In the genomic region with DNA sequence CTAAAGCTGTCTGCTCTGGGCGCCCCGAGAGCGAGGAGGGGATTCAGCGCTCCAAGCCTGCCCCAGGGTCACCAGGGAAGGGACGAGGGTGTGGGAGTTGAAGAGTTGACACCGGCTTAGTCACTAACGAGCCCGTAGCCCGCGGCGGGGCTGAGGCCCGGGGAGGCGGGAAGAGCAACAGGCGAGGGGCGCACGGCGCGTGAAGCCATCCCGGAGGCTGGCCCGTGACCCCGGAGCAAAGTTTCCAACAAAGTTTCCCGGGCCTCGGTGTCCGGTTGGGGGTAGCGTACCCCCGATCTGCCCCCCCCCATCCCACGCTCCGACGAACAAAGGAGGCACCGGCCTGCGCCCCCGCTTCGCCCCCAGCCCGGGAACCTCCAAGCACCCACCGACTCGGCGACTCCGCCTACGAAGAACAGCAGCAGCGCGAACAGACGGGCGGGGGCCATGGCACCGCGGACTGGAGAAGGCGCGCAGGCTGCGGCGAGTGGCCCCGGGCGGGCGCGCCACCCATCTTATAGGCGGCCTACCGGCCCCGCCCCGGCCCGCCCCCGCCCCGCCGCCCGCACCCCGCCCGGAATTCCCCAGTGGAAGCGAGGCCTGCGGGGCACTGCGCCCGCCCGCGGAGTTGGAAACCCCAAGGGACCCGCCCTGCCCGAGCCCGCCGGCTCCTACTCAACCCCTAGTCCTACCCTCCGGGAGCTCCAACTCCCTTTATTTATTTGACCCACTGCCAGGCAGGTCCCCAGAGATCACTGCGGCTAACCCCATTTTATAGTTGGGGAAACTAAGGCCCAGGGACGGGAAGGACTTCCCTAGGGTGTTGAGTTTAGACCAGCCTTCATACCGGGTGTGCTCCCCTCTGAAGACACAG, we compare ENCODE assay signal across 8 cellular contexts. TPM values are rescaled to one million over a fixed set of nuclear protein-coding genes. Genes with fewer than 3 reads are reported as not detected.
DNase-seq lines count a peak whose midpoint lies in the region; ATAC-seq and TF ChIP-seq lines count a peak whose summit lies in the region.

A gene with protein sequence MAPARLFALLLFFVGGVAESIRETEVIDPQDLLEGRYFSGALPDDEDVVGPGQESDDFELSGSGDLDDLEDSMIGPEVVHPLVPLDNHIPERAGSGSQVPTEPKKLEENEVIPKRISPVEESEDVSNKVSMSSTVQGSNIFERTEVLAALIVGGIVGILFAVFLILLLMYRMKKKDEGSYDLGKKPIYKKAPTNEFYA (minus strand): TSS at position 489 of the 874 bp plus-strand sequence. CDS start 40 bp downstream, at position 449.

- H3K36me3 Mint-ChIP-seq in activated naive CD8-positive, alpha-beta T cell treated with anti-CD3 and anti-CD28 coated beads for 36 hours: peaks cover 10% of the 10 kb centered on the region

- ATAC-seq in SK-N-SH treated with all-trans-retinoic acid at 6 μM for 48 hours (peak; percentile 80), upper lobe of left lung (ENCODE audit: low FRiP score in 2 of 2) (peak; percentile 55 to 84)

- H3K9me3 ChIP-seq in HEK293 (ENCODE audit: control insufficient read depth, insufficient read depth, low read depth, low read length): no peaks in the 10 kb centered on the region
- H3K9me3 ChIP-seq in upper lobe of left lung: no peaks in the 10 kb centered on the region

- H3K36me3 ChIP-seq in HEK293 (ENCODE audit: control insufficient read depth in 2 of 2, insufficient read depth in 1 of 2, low read length in 2 of 2) (no peaks in the 10 kb centered on the region), upper lobe of left lung (no peaks in the 10 kb centered on the region)

- intact Hi-C loops in head of caudate nucleus (cut with DNase I): no loop called here
- intact Hi-C loops in posterior vena cava (cut with DNase I): no loop called here

- no peaks in the 10 kb centered on the region for H3K9me3 Mint-ChIP-seq in activated naive CD8-positive, alpha-beta T cell treated with anti-CD3 and anti-CD28 coated beads for 36 hours

- peaks cover 29% of the 10 kb centered on the region for H3K4me1 Mint-ChIP-seq in activated naive CD8-positive, alpha-beta T cell treated with anti-CD3 and anti-CD28 coated beads for 36 hours

- peak within 1 kb of the TSS; percentile 74 for H3K27ac Mint-ChIP-seq in activated naive CD8-positive, alpha-beta T cell treated with anti-CD3 and anti-CD28 coated beads for 36 hours

- TF ChIP-seq POLR2A in upper lobe of left lung (IDR thresholded peaks at IDR 0.05): peak; percentile 83 to 99 (median 90)

- TF ChIP-seq EP300 in upper lobe of left lung (IDR thresholded peaks at IDR 0.05): peak in 1 of 4 donors; percentile 70

- CTCF ChIA-PET in HEK293 (lab: Yijun Ruan, JAX): interaction anchor here (0.6 to 2.5 kb wide), 10 partner anchors 11 to 690 kb away, joined by 3 to 11 read pairs (median 4); a partner anchor contains a TSS

- H3K4me3 ChIP-seq in HEK293 (ENCODE audit: low read depth, low read length): peak within 1 kb of the TSS; percentile 52
- peak within 1 kb of the TSS; percentile 55 to 88 (median 72) for H3K4me3 ChIP-seq in upper lobe of left lung

- WGBS in upper lobe of left lung, 2 donors: 2 to 14% methylated on average over 9 to 36 of the region's 78 CpGs

- peak within 1 kb of the TSS; percentile 45; the same call in 1 of the 2 replicates for H3K27ac ChIP-seq in HEK293 (ENCODE audit: extremely low read depth, low read depth, low read length)
- peak within 1 kb of the TSS; percentile 91 to 92 (median 92) for H3K27ac ChIP-seq in upper lobe of left lung

- POLR2A ChIA-PET in HEK293 (lab: Yijun Ruan, JAX): interaction anchor here (0.7 to 3.5 kb wide), 13 partner anchors 8 to 463 kb away, joined by 3 to 31 read pairs (median 4); a partner anchor contains a TSS

- H3K4me1 ChIP-seq in HEK293 (ENCODE audit: control insufficient read depth, insufficient read depth, low read length) (peaks cover 21% of the 10 kb centered on the region), upper lobe of left lung (peaks cover 41 to 46% (median 43%) of the 10 kb centered on the region in 4 donors)

- peak within 1 kb of the TSS; percentile 84 for H3K4me3 Mint-ChIP-seq in activated naive CD8-positive, alpha-beta T cell treated with anti-CD3 and anti-CD28 coated beads for 36 hours

- DNase-seq in AG08396 (ENCODE audit: low spot score): peak; percentile 90
- DNase-seq in activated naive CD8-positive, alpha-beta T cell treated with anti-CD3 and anti-CD28 coated beads for 36 hours: peak; percentile 76
- peak in 35 of 42 donors; percentile 32 to 79 (median 56) for DNase-seq in head of caudate nucleus
- DNase-seq in posterior vena cava (ENCODE audit: low spot score): peak; percentile 88
- peak; percentile 81 to 95 for DNase-seq in upper lobe of left lung
- no peak for DNase-seq in NCI-H524 treated with DMSO at 0.1 percent for 48 hours (lab: John Stamatoyannopoulos, UW)

- peaks cover 34% of the 10 kb centered on the region for H3K27me3 Mint-ChIP-seq in activated naive CD8-positive, alpha-beta T cell treated with anti-CD3 and anti-CD28 coated beads for 36 hours

- no peaks in the 10 kb centered on the region for H3K27me3 ChIP-seq in upper lobe of left lung

- TF ChIP-seq CTCF in HEK293 (tag by site-specific recombination; IDR thresholded peaks at IDR 0.05): no peak
- TF ChIP-seq CTCF in upper lobe of left lung (IDR thresholded peaks at IDR 0.05): no peak

TF ChIP-seq in HEK293, 187 proteins besides CTCF, POLR2A, EP300 and RAD21 (continues in another document):
- TF ChIP-seq ZNF843 (tag by site-specific recombination; IDR thresholded peaks at IDR 0.05) (no peak), ZNF624 (tag by site-specific recombination; IDR thresholded peaks at IDR 0.05) (no peak), ZNF341 (tag by site-specific recombination; IDR thresholded peaks at IDR 0.05; ENCODE audit: low read depth) (peak; percentile 84), ZNF311 (tag by site-specific recombination; IDR thresholded peaks at IDR 0.05; ENCODE audit: borderline replicate concordance) (no peak), ZBTB20 (tag by site-specific recombination; IDR thresholded peaks at IDR 0.05) (peak; percentile 80), ZNF423 (tag by site-specific recombination; IDR thresholded peaks at IDR 0.05) (peak; percentile 91), ZFP41 (tag by site-specific recombination; IDR thresholded peaks at IDR 0.05; ENCODE audit: borderline replicate concordance) (no peak), ZNF10 (tag by site-specific recombination; IDR thresholded peaks at IDR 0.05) (no peak)
- TF ChIP-seq, protein P1, sequence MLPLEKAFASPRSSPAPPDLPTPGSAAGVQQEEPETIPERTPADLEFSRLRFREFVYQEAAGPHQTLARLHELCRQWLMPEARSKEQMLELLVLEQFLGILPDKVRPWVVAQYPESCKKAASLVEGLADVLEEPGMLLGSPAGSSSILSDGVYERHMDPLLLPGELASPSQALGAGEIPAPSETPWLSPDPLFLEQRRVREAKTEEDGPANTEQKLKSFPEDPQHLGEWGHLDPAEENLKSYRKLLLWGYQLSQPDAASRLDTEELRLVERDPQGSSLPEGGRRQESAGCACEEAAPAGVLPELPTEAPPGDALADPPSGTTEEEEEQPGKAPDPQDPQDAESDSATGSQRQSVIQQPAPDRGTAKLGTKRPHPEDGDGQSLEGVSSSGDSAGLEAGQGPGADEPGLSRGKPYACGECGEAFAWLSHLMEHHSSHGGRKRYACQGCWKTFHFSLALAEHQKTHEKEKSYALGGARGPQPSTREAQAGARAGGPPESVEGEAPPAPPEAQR (tag by site-specific recombination; IDR thresholded peaks at IDR 0.05): no peak

TF ChIP-seq in SK-N-SH treated with all-trans-retinoic acid at 6 μM for 48 hours, 23 proteins besides CTCF, POLR2A, EP300 and RAD21:
- TF ChIP-seq CSDC2 (CRISPR knock-in tag; IDR thresholded peaks at IDR 0.05) (no peak), GLIS3 (CRISPR knock-in tag; IDR thresholded peaks at IDR 0.05) (no peak)
- TF ChIP-seq, protein P2, sequence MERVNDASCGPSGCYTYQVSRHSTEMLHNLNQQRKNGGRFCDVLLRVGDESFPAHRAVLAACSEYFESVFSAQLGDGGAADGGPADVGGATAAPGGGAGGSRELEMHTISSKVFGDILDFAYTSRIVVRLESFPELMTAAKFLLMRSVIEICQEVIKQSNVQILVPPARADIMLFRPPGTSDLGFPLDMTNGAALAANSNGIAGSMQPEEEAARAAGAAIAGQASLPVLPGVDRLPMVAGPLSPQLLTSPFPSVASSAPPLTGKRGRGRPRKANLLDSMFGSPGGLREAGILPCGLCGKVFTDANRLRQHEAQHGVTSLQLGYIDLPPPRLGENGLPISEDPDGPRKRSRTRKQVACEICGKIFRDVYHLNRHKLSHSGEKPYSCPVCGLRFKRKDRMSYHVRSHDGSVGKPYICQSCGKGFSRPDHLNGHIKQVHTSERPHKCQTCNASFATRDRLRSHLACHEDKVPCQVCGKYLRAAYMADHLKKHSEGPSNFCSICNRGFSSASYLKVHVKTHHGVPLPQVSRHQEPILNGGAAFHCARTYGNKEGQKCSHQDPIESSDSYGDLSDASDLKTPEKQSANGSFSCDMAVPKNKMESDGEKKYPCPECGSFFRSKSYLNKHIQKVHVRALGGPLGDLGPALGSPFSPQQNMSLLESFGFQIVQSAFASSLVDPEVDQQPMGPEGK (CRISPR knock-in tag; IDR thresholded peaks at IDR 0.05; ENCODE audit: borderline replicate concordance): 0 out of 2 replicates have a peak, but pooled peaks have one; percentile 54

RNA-seq across cellular contexts. Expression of the gene that starts here (rescaled TPM):
- 10 to 100 TPM; 24.6 to 25.5 TPM for total RNA-seq in activated naive CD8-positive, alpha-beta T cell treated with anti-CD3 and anti-CD28 coated beads for 36 hours
- 100 to 1,000 TPM in 1 of 2 donors, 10 to 100 TPM in 1; 85.7 to 104 TPM for total RNA-seq in posterior vena cava
- 100 to 1,000 TPM; 178 to 568 (median 291) TPM for total RNA-seq in upper lobe of left lung
